Comparison of ENCODE assay signal across 8 cellular contexts in genomic region chr19:41871573-41872383, GRCh38. TPM values are rescaled to one million over a fixed set of nuclear protein-coding genes. Genes with fewer than 3 reads are reported as not detected.
DNase-seq lines count a peak whose midpoint lies in the region; ATAC-seq and TF ChIP-seq lines count a peak whose summit lies in the region.

No MANE protein-coding gene starts in this region.

- no peak overlapping the region for H2AFZ ChIP-seq in DND-41 (ENCODE audit: low read depth, low read length)
- no peak overlapping the region for H2AFZ ChIP-seq in trophoblast cell (ENCODE audit: insufficient read depth, low read length, poor library complexity)

- H3K27me3 ChIP-seq in DND-41 (ENCODE audit: insufficient read depth, low read length, poor library complexity) (no peaks in the 10 kb centered on the region), mucosa of stomach (ENCODE audit: control insufficient read depth, insufficient read depth, low read length) (no peaks in the 10 kb centered on the region), trophoblast cell (ENCODE audit: insufficient read depth, low read length) (no peaks in the 10 kb centered on the region)

- H3K4me1 Mint-ChIP-seq in activated T-helper 2 cell treated with anti-CD3 and anti-CD28 coated beads, Interferon-gamma antibody, Interleukin-2, Interleukin-4, amounts not matched to agents 10 μg/mL and 5 μg/mL and 100 μg/mL, durations not matched to agents 14 hours and 24 hours and 36 hours (ENCODE audit: low read depth), result peaks cover 61% of the 10 kb centered on the region

- H4K91ac ChIP-seq in trophoblast cell (ENCODE audit: low read depth, low read length), result no peak overlapping the region

- intact Hi-C loops in activated T-helper 2 cell treated with anti-CD3 and anti-CD28 coated beads, Interferon-gamma antibody, Interleukin-2, Interleukin-4, amounts not matched to agents 10 μg/mL and 5 μg/mL and 100 μg/mL, durations not matched to agents 14 hours and 24 hours and 36 hours (cut with micrococcal nuclease), result loop anchor here (1.0 to 2.0 kb wide), 4 partner anchors 11 to 73 kb away; partner anchors contain the start of gene RPS19

- H3K4me3 ChIP-seq in DND-41 (ENCODE audit: low read depth in 1 of 2, low read length in 2 of 2) (peak overlapping the region in 1 of 2 experiments; percentile 9; a peak in 1 of 4 replicates), NB4 (ENCODE audit: low read depth, low read length) (no peak overlapping the region), mucosa of stomach (ENCODE audit: low read length) (no peak overlapping the region), trophoblast cell (ENCODE audit: low read depth, low read length) (no peak overlapping the region)

- H3K9ac ChIP-seq in DND-41 (ENCODE audit: low read depth, low read length) (peak overlapping the region; percentile 48), mucosa of stomach (ENCODE audit: low read length) (peak overlapping the region; percentile 34), trophoblast cell (ENCODE audit: low read length) (no peak overlapping the region)

- peaks cover 37% of the 10 kb centered on the region for H3K79me2 ChIP-seq in DND-41 (ENCODE audit: insufficient read depth, low read length)
- no peaks in the 10 kb centered on the region for H3K79me2 ChIP-seq in trophoblast cell (ENCODE audit: control insufficient read depth, insufficient read depth, low read length, poor library complexity)

- H3K4me2 ChIP-seq in DND-41 (ENCODE audit: insufficient read depth, low read length) (peak overlapping the region; percentile 39), trophoblast cell (ENCODE audit: low read length) (no peak overlapping the region)

- peaks cover 50% of the 10 kb centered on the region for H3K36me3 Mint-ChIP-seq in activated T-helper 2 cell treated with anti-CD3 and anti-CD28 coated beads, Interferon-gamma antibody, Interleukin-2, Interleukin-4, amounts not matched to agents 10 μg/mL and 5 μg/mL and 100 μg/mL, durations not matched to agents 14 hours and 24 hours and 36 hours (ENCODE audit: low read depth)

- H3K4ac ChIP-seq in trophoblast cell (ENCODE audit: low read depth, low read length), result no peak overlapping the region

- peaks cover 49% of the 10 kb centered on the region for H4K20me1 ChIP-seq in DND-41 (ENCODE audit: insufficient read depth, low read length)

- H3K4me3 Mint-ChIP-seq in activated T-helper 2 cell treated with anti-CD3 and anti-CD28 coated beads, Interferon-gamma antibody, Interleukin-2, Interleukin-4, amounts not matched to agents 10 μg/mL and 5 μg/mL and 100 μg/mL, durations not matched to agents 14 hours and 24 hours and 36 hours (ENCODE audit: low read depth), result peak overlapping the region; percentile 66

- H3K79me1 ChIP-seq in trophoblast cell (ENCODE audit: low read length), result no peaks in the 10 kb centered on the region

- H3K27me3 Mint-ChIP-seq in activated T-helper 2 cell treated with anti-CD3 and anti-CD28 coated beads, Interferon-gamma antibody, Interleukin-2, Interleukin-4, amounts not matched to agents 10 μg/mL and 5 μg/mL and 100 μg/mL, durations not matched to agents 14 hours and 24 hours and 36 hours (ENCODE audit: low read depth), result no peaks in the 10 kb centered on the region

- H2BK120ac ChIP-seq in trophoblast cell (ENCODE audit: insufficient read depth, low read length, poor library complexity), result no peak overlapping the region

- DNase-seq in DND-41 (peak; percentile 94), NB4 (ENCODE audit: low read depth) (peak; percentile 95), trophoblast cell (no peak), putamen (ENCODE audit: low spot score) (no peak), NCI-H187 treated with DMSO at 0.1 percent for 48 hours (lab: John Stamatoyannopoulos, UW) (no peak)
- peak; percentile 74 for DNase-seq in activated T-helper 2 cell treated with anti-CD3 and anti-CD28 coated beads, Interferon-gamma antibody, Interleukin-2, Interleukin-4, amounts not matched to agents 10 μg/mL and 5 μg/mL and 100 μg/mL, durations not matched to agents 14 hours and 24 hours and 36 hours (ENCODE audit: low spot score)

- no peak for TF ChIP-seq CTCF in DND-41 (IDR thresholded peaks at IDR 0.05; ENCODE audit: borderline replicate concordance, extremely low read depth, low read length, poor library complexity, severe bottlenecking)
- no peak for TF ChIP-seq CTCF in NB4 (IDR thresholded peaks at IDR 0.05; ENCODE audit: low read depth, low read length)

- H3K36me3 ChIP-seq in DND-41 (ENCODE audit: insufficient read depth, low read length) (peaks cover 64% of the 10 kb centered on the region), mucosa of stomach (ENCODE audit: control insufficient read depth, insufficient read depth, low read length) (peaks cover 8% of the 10 kb centered on the region), trophoblast cell (ENCODE audit: control insufficient read depth in 1 of 2, insufficient read depth in 2 of 2, low read length in 2 of 2) (peaks cover 51 to 55% of the 10 kb centered on the region in 2 experiments)

- peak overlapping the region; percentile 92 for H3K27ac Mint-ChIP-seq in activated T-helper 2 cell treated with anti-CD3 and anti-CD28 coated beads, Interferon-gamma antibody, Interleukin-2, Interleukin-4, amounts not matched to agents 10 μg/mL and 5 μg/mL and 100 μg/mL, durations not matched to agents 14 hours and 24 hours and 36 hours

- no peak overlapping the region for H2BK12ac ChIP-seq in trophoblast cell (ENCODE audit: low read length)

- no peak overlapping the region for H3K18ac ChIP-seq in trophoblast cell (ENCODE audit: low read length)

- no peaks in the 10 kb centered on the region for H3K9me3 Mint-ChIP-seq in activated T-helper 2 cell treated with anti-CD3 and anti-CD28 coated beads, Interferon-gamma antibody, Interleukin-2, Interleukin-4, amounts not matched to agents 10 μg/mL and 5 μg/mL and 100 μg/mL, durations not matched to agents 14 hours and 24 hours and 36 hours

- H3K4me1 ChIP-seq in DND-41 (ENCODE audit: insufficient read depth, low read length), result peaks cover 99% of the 10 kb centered on the region
- peaks cover 39% of the 10 kb centered on the region for H3K4me1 ChIP-seq in mucosa of stomach (ENCODE audit: control insufficient read depth, insufficient read depth, low read length)
- no peaks in the 10 kb centered on the region for H3K4me1 ChIP-seq in trophoblast cell (ENCODE audit: control insufficient read depth in 1 of 2, insufficient read depth in 2 of 2, low read length in 2 of 2)

- H2AK5ac ChIP-seq in trophoblast cell (ENCODE audit: low read length), result no peak overlapping the region

- H2BK5ac ChIP-seq in trophoblast cell (ENCODE audit: low read depth, low read length, poor library complexity), result no peak overlapping the region

- ATAC-seq in DND-41 (ENCODE audit: insufficient read depth, low read depth) (peak; percentile 82), GM21423 (IDR thresholded peaks at IDR 0.05; ENCODE audit: unreplicated experiment) (peak; percentile 48)

- no peak overlapping the region for H4K12ac ChIP-seq in trophoblast cell (ENCODE audit: low read depth, low read length)

- no CpG with 5 or more reads among the region's 16 CpGs for WGBS in trophoblast cell (ENCODE audit: extremely low coverage, insufficient coverage, insufficient read length)

- TF ChIP-seq POLR2A in NB4 (IDR thresholded peaks at IDR 0.05; ENCODE audit: extremely low read depth, insufficient read length), result peak; percentile 17

- H3K9me3 ChIP-seq in DND-41 (ENCODE audit: insufficient read depth, low read length, severe bottlenecking) (no peaks in the 10 kb centered on the region), mucosa of stomach (ENCODE audit: control insufficient read depth, low read length) (no peaks in the 10 kb centered on the region), trophoblast cell (ENCODE audit: insufficient read depth, low read depth, low read length) (no peaks in the 10 kb centered on the region)

- no peak overlapping the region for H4K8ac ChIP-seq in trophoblast cell (ENCODE audit: low read depth, low read length)

- no peak overlapping the region for H3K14ac ChIP-seq in trophoblast cell (ENCODE audit: low read length)

- peak overlapping the region; percentile 98 for H3K27ac ChIP-seq in DND-41 (ENCODE audit: low read length)
- no peak overlapping the region for H3K27ac ChIP-seq in trophoblast cell (ENCODE audit: low read depth, low read length)

- H3K23ac ChIP-seq in trophoblast cell (ENCODE audit: low read length), result no peak overlapping the region

RNA-seq across cellular contexts. Expression of gene CD79A, which starts 5.3 kb away (rescaled TPM):
- 0.67 and 0.84 TPM in 2 replicates for total RNA-seq in activated T-helper 2 cell treated with anti-CD3 and anti-CD28 coated beads, Interferon-gamma antibody, Interleukin-2, Interleukin-4, amounts not matched to agents 10 μg/mL and 5 μg/mL and 100 μg/mL, durations not matched to agents 14 hours and 24 hours and 36 hours
- polyA plus RNA-seq in trophoblast cell (2013), result 0.17 and 0.31 TPM in 2 replicates

RNA-seq across cellular contexts. Expression of gene ARHGEF1, which starts 11.2 kb away (rescaled TPM):
- 340 and 353 TPM in 2 replicates for total RNA-seq in activated T-helper 2 cell treated with anti-CD3 and anti-CD28 coated beads, Interferon-gamma antibody, Interleukin-2, Interleukin-4, amounts not matched to agents 10 μg/mL and 5 μg/mL and 100 μg/mL, durations not matched to agents 14 hours and 24 hours and 36 hours
- polyA plus RNA-seq in trophoblast cell (2013), result 65.5 and 67.8 TPM in 2 replicates

RNA-seq across cellular contexts. Expression of gene RPS19, which starts 11.7 kb away (rescaled TPM):
- total RNA-seq in activated T-helper 2 cell treated with anti-CD3 and anti-CD28 coated beads, Interferon-gamma antibody, Interleukin-2, Interleukin-4, amounts not matched to agents 10 μg/mL and 5 μg/mL and 100 μg/mL, durations not matched to agents 14 hours and 24 hours and 36 hours, result 2,928 and 2,943 TPM in 2 replicates
- 2,902 and 2,904 TPM in 2 replicates for polyA plus RNA-seq in trophoblast cell (2013)

RNA-seq across cellular contexts. Expression of gene DMRTC2, which starts 26.9 kb away (rescaled TPM):
- total RNA-seq in activated T-helper 2 cell treated with anti-CD3 and anti-CD28 coated beads, Interferon-gamma antibody, Interleukin-2, Interleukin-4, amounts not matched to agents 10 μg/mL and 5 μg/mL and 100 μg/mL, durations not matched to agents 14 hours and 24 hours and 36 hours, result not detected in 2 replicates
- polyA plus RNA-seq in trophoblast cell (2013), result not detected in 2 replicates

RNA-seq across cellular contexts. Expression of gene LYPD4, which starts 27.3 kb away (rescaled TPM):
- total RNA-seq in activated T-helper 2 cell treated with anti-CD3 and anti-CD28 coated beads, Interferon-gamma antibody, Interleukin-2, Interleukin-4, amounts not matched to agents 10 μg/mL and 5 μg/mL and 100 μg/mL, durations not matched to agents 14 hours and 24 hours and 36 hours, result not detected in 2 replicates
- polyA plus RNA-seq in trophoblast cell (2013), result not detected in 2 replicates

Comparison
In these comparisons a context has a peak if more than half of its experiments do, and no peak if none do; other contexts are left out.
1. DNase-seq: peak in DND-41 (single experiment), NB4 (single experiment) and activated T-helper 2 cell treated with anti-CD3 and anti-CD28 coated beads, Interferon-gamma antibody, Interleukin-2, Interleukin-4, amounts not matched to agents 10 μg/mL and 5 μg/mL and 100 μg/mL, durations not matched to agents 14 hours and 24 hours and 36 hours (single experiment); none in trophoblast cell (0 of 2), putamen (single experiment) and NCI-H187 treated with DMSO at 0.1 percent for 48 hours (single experiment).